ENCODE assay signal across 17 cellular contexts in the genomic region with DNA sequence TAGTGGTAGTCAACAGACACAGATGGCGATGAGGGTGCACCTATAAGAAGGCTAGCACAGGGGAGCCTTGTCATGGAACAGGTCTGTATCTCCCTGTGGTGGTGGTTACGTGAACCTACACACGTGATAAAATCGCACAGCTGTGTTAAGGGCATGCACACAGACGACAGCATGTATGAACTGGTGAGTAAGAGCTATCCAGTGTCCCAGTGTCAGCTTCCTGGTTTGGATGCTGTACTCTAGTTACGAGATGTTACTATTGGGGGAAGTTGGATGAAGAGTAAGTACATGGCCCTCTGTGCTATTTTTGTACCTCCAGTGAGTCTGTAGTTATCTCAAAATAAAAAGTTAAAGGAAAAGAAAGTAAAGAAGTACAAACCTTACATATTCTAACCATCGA.
"Had no signal": no experiment of that assay in that cellular context is flagged by ENCODE, and none has a peak within 500 bp of the region (broad histone marks: within the 10 kb centered on the region; RNA-seq: fewer than 3 reads in every experiment).

No MANE protein-coding gene starts in this region.

- DNase-seq: activated naive CD4-positive, alpha-beta T cell; activated T-cell treated with anti-CD3 and anti-CD28 coated beads, Interleukin-2, amount 50 U/mL, for 72 hours; caudate nucleus; colonic mucosa; effector CD8-positive, alpha-beta T cell; mucosa of descending colon; nucleus accumbens; sigmoid colon; stimulated activated CD4-positive, alpha-beta T cell treated with anti-CD3 and anti-CD28 coated beads, Interleukin-4, amount 100 ng/mL, for 1 hour; stimulated activated CD8-positive, alpha-beta memory T cell treated with anti-CD3 and anti-CD28 coated beads, Interleukin-4, amount 100 ng/mL, for 48 hours; stimulated activated naive CD8-positive, alpha-beta T cell treated with anti-CD3 and anti-CD28 coated beads, Interleukin-15, amount 100 ng/mL, for 72 hours; testis had no signal

- H3K4me1 ChIP-seq: colonic mucosa, prostate gland, sigmoid colon, testis had no signal

- H3K9me3 ChIP-seq: colonic mucosa, mucosa of descending colon, prostate gland, sigmoid colon, testis had no signal

- H3K4me3 Mint-ChIP-seq: activated CD4-positive, alpha-beta memory T cell treated with anti-CD3 and anti-CD28 coated beads for 36 hours; activated T-cell treated with anti-CD3 and anti-CD28 coated beads, Interleukin-2, amount 50 U/mL, for 72 hours; natural killer cell treated with Interleukin-12 subunit alpha and Interleukin-12 subunit beta and Interleukin-15 and Interleukin-18, amount 100 ng/mL, for 72 hours; stimulated activated naive CD8-positive, alpha-beta T cell treated with anti-CD3 and anti-CD28 coated beads, Interleukin-15, amount 100 ng/mL, for 72 hours had no signal

- H3K27ac Mint-ChIP-seq: activated T-cell treated with anti-CD3 and anti-CD28 coated beads, Interleukin-2, amount 50 U/mL, for 72 hours had no signal

- H3K27me3 Mint-ChIP-seq: activated CD4-positive, alpha-beta memory T cell treated with anti-CD3 and anti-CD28 coated beads for 36 hours; natural killer cell treated with Interleukin-12 subunit alpha and Interleukin-12 subunit beta and Interleukin-15 and Interleukin-18, amount 100 ng/mL, for 72 hours; stimulated activated naive CD8-positive, alpha-beta T cell treated with anti-CD3 and anti-CD28 coated beads, Interleukin-15, amount 100 ng/mL, for 72 hours had no signal

- H3K27ac ChIP-seq: colonic mucosa, prostate gland, sigmoid colon, testis, VCaP had no signal

- H3K9me3 Mint-ChIP-seq: activated T-cell treated with anti-CD3 and anti-CD28 coated beads, Interleukin-2, amount 50 U/mL, for 72 hours; natural killer cell treated with Interleukin-12 subunit alpha and Interleukin-12 subunit beta and Interleukin-15 and Interleukin-18, amount 100 ng/mL, for 72 hours; stimulated activated naive CD8-positive, alpha-beta T cell treated with anti-CD3 and anti-CD28 coated beads, Interleukin-15, amount 100 ng/mL, for 72 hours had no signal

- H3K4me3 ChIP-seq: colonic mucosa, lung, mucosa of descending colon, prostate gland, sigmoid colon, testis had no signal

- H3K27me3 ChIP-seq: colonic mucosa, sigmoid colon, testis had no signal

- ATAC-seq: stimulated activated naive CD8-positive, alpha-beta T cell treated with anti-CD3 and anti-CD28 coated beads, Interleukin-15, amount 100 ng/mL, for 72 hours had no signal
